13 cellular contexts compared by ENCODE assay signal in the genomic region with DNA sequence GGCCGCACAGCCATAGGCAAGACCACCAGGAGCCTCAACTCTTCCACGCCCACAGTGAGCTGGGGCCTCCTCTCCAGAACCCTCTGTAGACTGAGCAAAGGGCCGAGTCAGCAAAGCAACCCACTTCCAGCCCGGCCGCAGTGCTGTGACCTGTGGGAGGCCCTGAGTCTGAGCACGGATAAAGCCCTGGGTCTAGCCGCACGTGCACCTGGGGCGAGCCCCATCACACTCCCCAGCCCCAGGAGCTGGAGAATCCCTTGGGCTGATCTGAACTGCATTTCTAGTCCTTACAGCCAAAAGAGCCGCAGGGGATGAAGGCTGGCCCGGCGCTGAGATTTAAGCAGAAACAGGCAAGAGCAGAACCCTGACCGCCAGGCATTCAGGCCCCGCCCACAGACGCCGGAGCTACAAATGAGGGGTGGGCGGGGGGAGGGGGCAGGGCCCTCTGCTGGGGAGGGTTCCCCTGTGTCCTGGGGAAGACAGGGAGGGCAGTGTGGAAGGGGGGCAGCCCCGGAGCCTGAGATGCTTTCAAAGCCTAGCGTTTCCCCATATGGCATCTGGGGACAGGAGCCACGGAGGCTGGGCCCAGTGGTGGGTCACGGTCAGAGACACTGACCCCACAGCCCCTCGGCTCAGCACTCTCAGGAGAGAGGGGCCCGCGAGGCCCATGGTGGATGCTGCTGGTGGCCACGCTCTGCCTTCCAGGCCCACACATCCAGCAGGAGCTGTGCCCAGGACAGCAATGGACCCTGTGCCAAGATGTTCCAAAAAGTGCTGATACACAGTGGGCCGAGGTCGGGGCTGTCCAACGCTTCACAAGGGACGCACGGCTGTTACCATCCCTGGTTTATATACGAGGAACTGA. TPM values are rescaled to one million over a fixed set of nuclear protein-coding genes. Genes with fewer than 3 reads are reported as not detected.
DNase-seq lines count a peak whose midpoint lies in the region; TF ChIP-seq lines count a peak whose summit lies in the region.
"Had no signal": no experiment of that assay in that cellular context is flagged by ENCODE, and none has a peak within 500 bp of the region (broad histone marks: within the 10 kb centered on the region; RNA-seq: fewer than 3 reads in every experiment).

No MANE protein-coding gene starts in this region.

- in situ Hi-C loops in brain microvascular endothelial cell (cut with HindIII; ENCODE audit: low pct_ligation_motif_present, low sequenced_read_pairs): no loop called here

- no peak overlapping the region for H3K18ac ChIP-seq in mesendoderm (ENCODE audit: low read length)

- no peaks in the 10 kb centered on the region for H3K9me3 Mint-ChIP-seq in type B pancreatic cell
- no peaks in the 10 kb centered on the region for H3K9me3 Mint-ChIP-seq in immature natural killer cell

- H3K56ac ChIP-seq in mesendoderm (ENCODE audit: low read length): peak overlapping the region; percentile 30

- no peak overlapping the region for H2BK15ac ChIP-seq in mesendoderm (replicated peaks; ENCODE audit: low read depth)

- H3K27ac Mint-ChIP-seq in type B pancreatic cell (peak overlapping the region; percentile 88), immature natural killer cell (no peak overlapping the region)

- H3K79me1 ChIP-seq in mesendoderm (ENCODE audit: low read length): peaks cover 34% of the 10 kb centered on the region

- H3K4me1 ChIP-seq in cardiac muscle cell (ENCODE audit: low read depth): peaks cover 35% of the 10 kb centered on the region
- H3K4me1 ChIP-seq in mesendoderm (ENCODE audit: control insufficient read depth, low read depth, low read length): peaks cover 6% of the 10 kb centered on the region

- H3K4ac ChIP-seq in mesendoderm (ENCODE audit: low read depth, low read length): no peak overlapping the region

- no peak overlapping the region for H2BK5ac ChIP-seq in mesendoderm (ENCODE audit: low read length)

- intact Hi-C loops in cardiac septum (cut with DNase I): no loop called here
- intact Hi-C loops in head of caudate nucleus (cut with DNase I): loop anchor here (10.0 kb wide), 1 partner anchor 169 kb away; no protein-coding TSS in a partner anchor

- no peaks in the 10 kb centered on the region for H3K9me3 ChIP-seq in cardiac muscle cell (ENCODE audit: low read depth)
- H3K9me3 ChIP-seq: BE2C had no signal

- peak overlapping the region; percentile 1 for H3K23ac ChIP-seq in mesendoderm (ENCODE audit: low read length)

- DNase-seq in cardiac muscle cell (ENCODE audit: low read depth in 1 of 2, low spot score in 1 of 2) (no peak), cardiac septum (ENCODE audit: low spot score) (no peak), brain microvascular endothelial cell (no peak), mesendoderm (peak; percentile 46), type B pancreatic cell (ENCODE audit: extremely low spot score, unreplicated experiment) (no peak), immature natural killer cell (no peak), head of caudate nucleus (no peak)
- no peak for DNase-seq in activated CD4-positive, alpha-beta T cell treated with anti-CD3 and anti-CD28 coated beads, Interleukin-2, amount 50 U/mL, for 48 hours
- DNase-seq: activated CD8-positive, alpha-beta memory T cell treated with anti-CD3 and anti-CD28 coated beads, Interleukin-2, amount 50 U/mL, for 48 hours; BE2C; hippocampal formation; T-helper 1 cell had no signal

- peak overlapping the region; percentile 40 for H3K9ac ChIP-seq in mesendoderm (ENCODE audit: low read length)

- H3K4me1 Mint-ChIP-seq in type B pancreatic cell (ENCODE audit: unreplicated experiment) (peaks cover 14% of the 10 kb centered on the region), immature natural killer cell (peaks cover 20 to 48% of the 10 kb centered on the region in 2 donors)

- TF ChIP-seq CTCF in cardiac muscle cell (IDR thresholded peaks at IDR 0.05; ENCODE audit: low read depth, low read length): no peak
- TF ChIP-seq CTCF in brain microvascular endothelial cell (IDR thresholded peaks at IDR 0.05; ENCODE audit: low read depth, low read length, missing control alignments): no peak
- no peak for TF ChIP-seq CTCF in type B pancreatic cell (conservative IDR thresholded peaks at IDR 0.05)

- H3K4me3 ChIP-seq in cardiac muscle cell (no peak overlapping the region), brain microvascular endothelial cell (ENCODE audit: low read depth, low read length) (no peak overlapping the region), mesendoderm (ENCODE audit: low read length) (no peak overlapping the region)

- H3K4me3 Mint-ChIP-seq in type B pancreatic cell: peak overlapping the region; percentile 71
- H3K4me3 Mint-ChIP-seq in immature natural killer cell: peak overlapping the region in 1 of 5 donors; percentile 32

- peaks cover 14% of the 10 kb centered on the region for H3K36me3 ChIP-seq in cardiac muscle cell
- peaks cover 16% of the 10 kb centered on the region for H3K36me3 ChIP-seq in brain microvascular endothelial cell (replicated peaks)
- peaks cover 2% of the 10 kb centered on the region for H3K36me3 ChIP-seq in mesendoderm (ENCODE audit: control insufficient read depth, insufficient read depth, low read length)

- WGBS in mesendoderm (ENCODE audit: extremely low coverage, insufficient coverage, low lambda C conversion rate): no CpG with 5 or more reads among the region's 31 CpGs

- H3K36me3 Mint-ChIP-seq in type B pancreatic cell: no peaks in the 10 kb centered on the region
- H3K36me3 Mint-ChIP-seq in immature natural killer cell: no peaks in the 10 kb centered on the region

- H3K79me2 ChIP-seq in mesendoderm (ENCODE audit: control insufficient read depth, insufficient read depth, low read length): peaks cover 68% of the 10 kb centered on the region

- no peak overlapping the region for H4K8ac ChIP-seq in mesendoderm (ENCODE audit: low read depth, low read length)

- peak overlapping the region; percentile 36 for H3K27ac ChIP-seq in cardiac muscle cell
- H3K27ac ChIP-seq in brain microvascular endothelial cell: peak overlapping the region; percentile 40
- no peak overlapping the region for H3K27ac ChIP-seq in mesendoderm (ENCODE audit: low read depth, low read length)

- no peak overlapping the region for H2AK5ac ChIP-seq in mesendoderm (ENCODE audit: low read length)

- no peak overlapping the region for H4K5ac ChIP-seq in mesendoderm (ENCODE audit: low read length)

- no peak overlapping the region for H3K4me2 ChIP-seq in mesendoderm (ENCODE audit: low read length)

- H2BK120ac ChIP-seq in mesendoderm (ENCODE audit: low read depth, low read length): no peak overlapping the region

- H3K27me3 Mint-ChIP-seq in type B pancreatic cell (no peaks in the 10 kb centered on the region), immature natural killer cell (ENCODE audit: low read depth in 3 of 3) (peaks cover 3 to 8% (median 4%) of the 10 kb centered on the region in 3 donors)

- no peaks in the 10 kb centered on the region for H3K27me3 ChIP-seq in cardiac muscle cell
- no peaks in the 10 kb centered on the region for H3K27me3 ChIP-seq in brain microvascular endothelial cell (replicated peaks)
- no peaks in the 10 kb centered on the region for H3K27me3 ChIP-seq in mesendoderm (ENCODE audit: insufficient read depth, low read length, poor library complexity)
- H3K27me3 ChIP-seq: BE2C had no signal

RNA-seq across cellular contexts. Expression of gene TMEM259, which starts 4.9 kb away (rescaled TPM):
- total RNA-seq in cardiac muscle cell (228 and 370 TPM in 2 replicates), cardiac septum (125 TPM), type B pancreatic cell (ENCODE audit: low replicate concordance) (157 and 173 TPM in 2 replicates)
- polyA plus RNA-seq in cardiac muscle cell (403 and 445 TPM in 2 replicates), immature natural killer cell (100 to 1,000 TPM in 1 of 3 donors, 10 to 100 TPM in 2; 45.6 to 102 (median 61.1) TPM)
- 82.5 TPM for polyA plus RNA-seq in mesendoderm (2013, experiment 1 of 2)
- polyA plus RNA-seq in mesendoderm (2013, experiment 2 of 2): 81.3 TPM

RNA-seq across cellular contexts. Expression of gene RNU6-2, which starts 5.3 kb away (rescaled TPM):
- total RNA-seq in cardiac muscle cell: not detected in 2 replicates
- not detected in 2 replicates for polyA plus RNA-seq in cardiac muscle cell
- total RNA-seq in cardiac septum: not detected
- not detected for polyA plus RNA-seq in mesendoderm (2013, experiment 1 of 2)
- not detected for polyA plus RNA-seq in mesendoderm (2013, experiment 2 of 2)
- not detected in 2 replicates for total RNA-seq in type B pancreatic cell (ENCODE audit: low replicate concordance)
- polyA plus RNA-seq in immature natural killer cell: not detected
- total RNA-seq: urinary bladder had no signal
- polyA plus RNA-seq: urinary bladder had no signal

RNA-seq across cellular contexts. Expression of gene CNN2, which starts 10.4 kb away (rescaled TPM):
- total RNA-seq in cardiac muscle cell: 158 TPM in 2 replicates
- 183 and 185 TPM in 2 replicates for polyA plus RNA-seq in cardiac muscle cell
- total RNA-seq in cardiac septum: 44.8 TPM
- polyA plus RNA-seq in mesendoderm (2013, experiment 1 of 2): 595 TPM
- polyA plus RNA-seq in mesendoderm (2013, experiment 2 of 2): 606 TPM
- 276 and 279 TPM in 2 replicates for total RNA-seq in type B pancreatic cell (ENCODE audit: low replicate concordance)
- 100 to 1,000 TPM; 227 to 382 (median 255) TPM for polyA plus RNA-seq in immature natural killer cell

RNA-seq across cellular contexts. Expression of gene GRIN3B, which starts 15.8 kb away (rescaled TPM):
- total RNA-seq in cardiac muscle cell (5.4 and 8.5 TPM in 2 replicates), cardiac septum (not detected), type B pancreatic cell (ENCODE audit: low replicate concordance) (0.65 and 1.00 TPM in 2 replicates)
- polyA plus RNA-seq in cardiac muscle cell (3.0 and 4.9 TPM in 2 replicates), immature natural killer cell (not detected)
- polyA plus RNA-seq in mesendoderm (2013, experiment 1 of 2): 0.06 TPM
- 0.10 TPM for polyA plus RNA-seq in mesendoderm (2013, experiment 2 of 2)
- total RNA-seq: urinary bladder had no signal

RNA-seq across cellular contexts. Expression of gene ABCA7, which starts 23.9 kb away (rescaled TPM):
- total RNA-seq in cardiac muscle cell (43.6 and 44.0 TPM in 2 replicates), cardiac septum (10.5 TPM), type B pancreatic cell (ENCODE audit: low replicate concordance) (23.9 and 26.1 TPM in 2 replicates)
- polyA plus RNA-seq in cardiac muscle cell (36.8 and 60.4 TPM in 2 replicates), immature natural killer cell (10 to 100 TPM in 1 of 3 donors, 1 to 10 TPM in 2; 4.5 to 13.3 (median 5.2) TPM)
- polyA plus RNA-seq in mesendoderm (2013, experiment 1 of 2): 3.9 TPM
- 4.4 TPM for polyA plus RNA-seq in mesendoderm (2013, experiment 2 of 2)
